Comparison of ENCODE assay signal across 8 cellular contexts in genomic region chrX:2614911-2615310, GRCh38.
DNase-seq lines count a peak whose midpoint lies in the region; ATAC-seq and TF ChIP-seq lines count a peak whose summit lies in the region.

No MANE protein-coding gene starts in this region.

- H3K4me3 ChIP-seq in GM12875 (ENCODE audit: low read depth, low read length) (no peak overlapping the region), heart left ventricle (no peak overlapping the region), skeletal muscle tissue (ENCODE audit: low read length in 3 of 3) (no peak overlapping the region)

- H3K4me1 ChIP-seq in heart left ventricle (peaks cover 0 to 21% (median 0%) of the 10 kb centered on the region in 12 donors), skeletal muscle tissue (ENCODE audit: control insufficient read depth in 3 of 3, insufficient read depth in 3 of 3, low read length in 3 of 3) (peaks cover 0 to 10% (median 8%) of the 10 kb centered on the region in 3 donors)

- H3K36me3 ChIP-seq in heart left ventricle, result peaks cover 0 to 42% (median 23%) of the 10 kb centered on the region in 9 donors
- H3K36me3 ChIP-seq in skeletal muscle tissue (ENCODE audit: control insufficient read depth in 3 of 3, insufficient read depth in 3 of 3, low read length in 3 of 3), result peaks cover 0 to 10% (median 0%) of the 10 kb centered on the region in 3 donors

- CTCF ChIA-PET in activated CD8-positive, alpha-beta T cell treated with anti-CD3 and anti-CD28 coated beads for 36 hours (lab: Charles Lee), result no interaction called here

- peaks cover 78% of the 10 kb centered on the region for H3K36me3 Mint-ChIP-seq in activated CD8-positive, alpha-beta T cell treated with anti-CD3 and anti-CD28 coated beads for 36 hours (ENCODE audit: low read depth)

- intact Hi-C loops in activated CD8-positive, alpha-beta T cell treated with anti-CD3 and anti-CD28 coated beads for 36 hours (cut with micrococcal nuclease), result no loop called here
- intact Hi-C loops in heart left ventricle (cut with DNase I), result loop anchor here in 3 of 10 donors (10.0 kb wide), 3 partner anchors 90 to 1160 kb away; partner anchors contain the start of gene ASMTL (in 2 of the 3)

- no peaks in the 10 kb centered on the region for H3K27me3 ChIP-seq in heart left ventricle
- H3K27me3 ChIP-seq in skeletal muscle tissue (ENCODE audit: control insufficient read depth in 3 of 3, insufficient read depth in 3 of 3, low read length in 3 of 3), result no peaks in the 10 kb centered on the region

- no peaks in the 10 kb centered on the region for H3K27me3 Mint-ChIP-seq in activated CD8-positive, alpha-beta T cell treated with anti-CD3 and anti-CD28 coated beads for 36 hours

- POLR2A ChIA-PET in activated CD8-positive, alpha-beta T cell treated with anti-CD3 and anti-CD28 coated beads for 36 hours (lab: Charles Lee), result no interaction called here

- H3K9me3 Mint-ChIP-seq in activated CD8-positive, alpha-beta T cell treated with anti-CD3 and anti-CD28 coated beads for 36 hours, result no peaks in the 10 kb centered on the region

- TF ChIP-seq CTCF in GM12875 (IDR thresholded peaks at IDR 0.05; ENCODE audit: borderline replicate concordance, insufficient read depth, low read depth, low read length) (0 out of 2 replicates have a peak, but pooled peaks have one; percentile 3), heart left ventricle (IDR thresholded peaks at IDR 0.05) (peak in 6 of 12 donors; percentile 11 to 59 (median 47))
- TF ChIP-seq CTCF in activated CD8-positive, alpha-beta T cell treated with anti-CD3 and anti-CD28 coated beads for 36 hours (IDR thresholded peaks at IDR 0.05), result no peak

- TF ChIP-seq POLR2A in heart left ventricle (IDR thresholded peaks at IDR 0.05), result no peak

- peak overlapping the region in 3 of 12 donors; percentile 31 to 73 (median 38) for H3K27ac ChIP-seq in heart left ventricle
- H3K27ac ChIP-seq in skeletal muscle tissue (ENCODE audit: low read depth, low read length), result peak overlapping the region; percentile 59

- DNase-seq in activated CD8-positive, alpha-beta T cell treated with anti-CD3 and anti-CD28 coated beads for 36 hours, result no peak
- peak in 1 of 5 donors; percentile 12 for DNase-seq in heart left ventricle
- DNase-seq in middle frontal gyrus (ENCODE audit: extremely low spot score, low spot score), result no peak
- no peak for DNase-seq in GDM1 (lab: John Stamatoyannopoulos, UW)

- 14 to 21% (median 17%) methylated on average over 3 of the region's 3 CpGs for WGBS in heart left ventricle, 4 donors

- H3K4me3 Mint-ChIP-seq in activated CD8-positive, alpha-beta T cell treated with anti-CD3 and anti-CD28 coated beads for 36 hours, result no peak overlapping the region

- H3K27ac Mint-ChIP-seq in activated CD8-positive, alpha-beta T cell treated with anti-CD3 and anti-CD28 coated beads for 36 hours, result peak overlapping the region; percentile 55

- peak; percentile 73 for ATAC-seq in activated CD8-positive, alpha-beta T cell treated with anti-CD3 and anti-CD28 coated beads for 36 hours
- ATAC-seq in heart left ventricle, result peak; percentile 64 to 90 (median 80)
- ATAC-seq in GM18907 (IDR thresholded peaks at IDR 0.05; ENCODE audit: unreplicated experiment), result no peak
- ATAC-seq in GM21619 (IDR thresholded peaks at IDR 0.05; ENCODE audit: unreplicated experiment), result no peak

- no peaks in the 10 kb centered on the region for H3K9me3 ChIP-seq in heart left ventricle
- H3K9me3 ChIP-seq in skeletal muscle tissue (ENCODE audit: control insufficient read depth in 3 of 3, low read length in 3 of 3), result no peaks in the 10 kb centered on the region

- no peak overlapping the region for H3K9ac ChIP-seq in skeletal muscle tissue (ENCODE audit: low read depth in 1 of 3, low read length in 3 of 3)

- peaks cover 43% of the 10 kb centered on the region for H3K4me1 Mint-ChIP-seq in activated CD8-positive, alpha-beta T cell treated with anti-CD3 and anti-CD28 coated beads for 36 hours (ENCODE audit: low read depth)

Comparison
In these comparisons a context has a peak if more than half of its experiments do, and no peak if none do; other contexts are left out.
1. ATAC-seq: peak in activated CD8-positive, alpha-beta T cell treated with anti-CD3 and anti-CD28 coated beads for 36 hours (single experiment) and heart left ventricle (4 of 4); none in GM18907 (single experiment) and GM21619 (single experiment).